Comparison of ENCODE assay signal across 27 cellular contexts in genomic region chr5:124696898-124697297, GRCh38. TPM values are rescaled to one million over a fixed set of nuclear protein-coding genes. Genes with fewer than 3 reads are reported as not detected.
A peak's percentile ranks its signal among the peaks of the same experiment; 100 is the strongest.
DNase-seq lines count a peak whose midpoint lies in the region; ATAC-seq and TF ChIP-seq lines count a peak whose summit lies in the region.
"Had no signal": no experiment of that assay in that cellular context is flagged by ENCODE, and none has a peak within 500 bp of the region (broad histone marks: within the 10 kb centered on the region; RNA-seq: fewer than 3 reads in every experiment).

No MANE protein-coding gene starts in this region.

- no peak overlapping the region for H3K4me3 ChIP-seq in left ventricle myocardium inferior
- no peak overlapping the region for H3K4me3 ChIP-seq in colonic mucosa
- H3K4me3 ChIP-seq: coronary artery, smooth muscle cell, thyroid gland had no signal

- no peak overlapping the region for H3K9ac ChIP-seq in colonic mucosa (ENCODE audit: low read depth in 2 of 2, low read length in 2 of 2)

- DNase-seq in left ventricle myocardium inferior (no peak), Right ventricle myocardium superior (no peak), colonic mucosa (no peak), neural crest cell (ENCODE audit: low read depth, low spot score) (no peak), HPDE6-E6E7 (ENCODE audit: extremely low spot score) (no peak), GM10266 (ENCODE audit: extremely low spot score) (no peak), occipital lobe (lab: John Stamatoyannopoulos, UW) (no peak)
- DNase-seq in stimulated activated CD4-positive, alpha-beta T cell treated with anti-CD3 and anti-CD28 coated beads, Interleukin-4, amount 100 ng/mL, for 24 hours, result no peak
- DNase-seq: activated CD4-positive, alpha-beta T cell treated with anti-CD3 and anti-CD28 coated beads for 1 hour; activated CD8-positive, alpha-beta T cell treated with anti-CD3 and anti-CD28 coated beads, Interleukin-2, amount 10 ng/mL, durations not matched to agents 7 days and 5 days; activated effector memory CD4-positive, alpha-beta T cell treated with anti-CD3 and anti-CD28 coated beads, Interleukin-2, amount 50 U/mL, for 16 hours; activated T-cell treated with anti-CD3 and anti-CD28 coated beads for 4 hours; AML-193; CD4-positive, alpha-beta memory T cell; endodermal cell; GOT3; kidney; NCI-H187; NCI-H526 treated with DMSO at 0.1 percent for 48 hours; nucleus accumbens; stimulated activated CD4-positive, alpha-beta T cell treated with anti-CD3 and anti-CD28 coated beads, Interleukin-2, amount 100 ng/mL, for 24 hours; thyroid gland had no signal

- H3K4me1 ChIP-seq in left ventricle myocardium inferior (peaks cover 47% of the 10 kb centered on the region), colonic mucosa (no peaks in the 10 kb centered on the region)

- intact Hi-C loops in left ventricle myocardium inferior (cut with micrococcal nuclease) (no loop called here), Right ventricle myocardium superior (cut with DNase I) (no loop called here), colonic mucosa (cut with DNase I) (no loop called here)

- peaks cover 80% of the 10 kb centered on the region for H3K4me1 Mint-ChIP-seq in neural crest cell
- H3K4me1 Mint-ChIP-seq: stimulated activated effector memory CD8-positive, alpha-beta T cell treated with anti-CD3 and anti-CD28 coated beads, Interleukin-12 subunit alpha, Interleukin-12 subunit beta, amount 100 ng/mL, for 72 hours had no signal

- H3K27ac ChIP-seq in left ventricle myocardium inferior (replicated peaks) (peak overlapping the region; percentile 66), colonic mucosa (peak overlapping the region; percentile 30)
- H3K27ac ChIP-seq: HL-60 had no signal

- H3K9me3 Mint-ChIP-seq in neural crest cell, result peaks cover 9% of the 10 kb centered on the region
- H3K9me3 Mint-ChIP-seq: endodermal cell; T-helper 1 cell treated with Interleukin-12 subunit alpha and Interleukin-12 subunit beta and Interleukin-4 antibody, amounts not matched to agents 30 μg/mL and 1 μg/mL, for 36 hours had no signal

- peak overlapping the region; percentile 9 for H3K4me3 Mint-ChIP-seq in neural crest cell
- H3K4me3 Mint-ChIP-seq: activated CD8-positive, alpha-beta T cell treated with anti-CD3 and anti-CD28 coated beads, Interleukin-2, amount 10 ng/mL, durations not matched to agents 7 days and 5 days; CD4-positive, alpha-beta memory T cell; endodermal cell; stimulated activated effector memory CD8-positive, alpha-beta T cell treated with anti-CD3 and anti-CD28 coated beads, Interleukin-12 subunit alpha, Interleukin-12 subunit beta, amount 100 ng/mL, for 72 hours; T-helper 1 cell treated with Interleukin-12 subunit alpha and Interleukin-12 subunit beta and Interleukin-4 antibody, amounts not matched to agents 30 μg/mL and 1 μg/mL, for 36 hours had no signal

- no peaks in the 10 kb centered on the region for H3K27me3 Mint-ChIP-seq in neural crest cell (ENCODE audit: low read depth)
- H3K27me3 Mint-ChIP-seq: CD4-positive, alpha-beta memory T cell had no signal

- no peaks in the 10 kb centered on the region for H3K27me3 ChIP-seq in left ventricle myocardium inferior (ENCODE audit: low read depth)
- H3K27me3 ChIP-seq in colonic mucosa, result no peaks in the 10 kb centered on the region
- H3K27me3 ChIP-seq: thyroid gland had no signal

- H3K36me3 Mint-ChIP-seq in neural crest cell (ENCODE audit: low read depth), result peaks cover 34% of the 10 kb centered on the region
- H3K36me3 Mint-ChIP-seq: CD4-positive, alpha-beta memory T cell; stimulated activated effector memory CD8-positive, alpha-beta T cell treated with anti-CD3 and anti-CD28 coated beads, Interleukin-12 subunit alpha, Interleukin-12 subunit beta, amount 100 ng/mL, for 72 hours had no signal

- H3K36me3 ChIP-seq in left ventricle myocardium inferior (peaks cover 9% of the 10 kb centered on the region), colonic mucosa (no peaks in the 10 kb centered on the region)
- H3K36me3 ChIP-seq: thyroid gland had no signal

- no peak overlapping the region for H3K27ac Mint-ChIP-seq in neural crest cell (ENCODE audit: unreplicated experiment)
- H3K27ac Mint-ChIP-seq: activated CD8-positive, alpha-beta T cell treated with anti-CD3 and anti-CD28 coated beads, Interleukin-2, amount 10 ng/mL, durations not matched to agents 7 days and 5 days; CD4-positive, alpha-beta memory T cell; stimulated activated effector memory CD8-positive, alpha-beta T cell treated with anti-CD3 and anti-CD28 coated beads, Interleukin-12 subunit alpha, Interleukin-12 subunit beta, amount 100 ng/mL, for 72 hours; T-helper 1 cell treated with Interleukin-12 subunit alpha and Interleukin-12 subunit beta and Interleukin-4 antibody, amounts not matched to agents 30 μg/mL and 1 μg/mL, for 36 hours had no signal

- no peak for ATAC-seq in Right ventricle myocardium superior (ENCODE audit: poor library complexity)
- ATAC-seq: activated CD8-positive, alpha-beta T cell treated with anti-CD3 and anti-CD28 coated beads, Interleukin-2, amount 10 ng/mL, durations not matched to agents 7 days and 5 days; stimulated activated effector memory CD8-positive, alpha-beta T cell treated with anti-CD3 and anti-CD28 coated beads, Interleukin-12 subunit alpha, Interleukin-12 subunit beta, amount 100 ng/mL, for 72 hours had no signal

- no peak for TF ChIP-seq CTCF in left ventricle myocardium inferior (IDR thresholded peaks at IDR 0.05; ENCODE audit: borderline replicate concordance)
- TF ChIP-seq CTCF in colonic mucosa (IDR thresholded peaks at IDR 0.05), result no peak
- TF ChIP-seq CTCF in neural crest cell (conservative IDR thresholded peaks at IDR 0.05), result no peak
- no peak for TF ChIP-seq CTCF in GM10266 (IDR thresholded peaks at IDR 0.05; ENCODE audit: control insufficient read depth, insufficient read depth, low read depth, missing control alignments)

- H3K9me3 ChIP-seq in left ventricle myocardium inferior (replicated peaks), result no peaks in the 10 kb centered on the region
- no peaks in the 10 kb centered on the region for H3K9me3 ChIP-seq in colonic mucosa
- H3K9me3 ChIP-seq: thyroid gland had no signal

RNA-seq across cellular contexts. Expression of gene ZNF608, which starts 49.5 kb away (rescaled TPM):
- total RNA-seq in left ventricle myocardium inferior, result 6.8 TPM
- total RNA-seq in Right ventricle myocardium superior, result 8.6 TPM
- 10 to 100 TPM; 14.6 to 20.0 TPM for total RNA-seq in colonic mucosa
- 106 and 107 TPM in 2 replicates for total RNA-seq in neural crest cell
- total RNA-seq in occipital lobe, result 95.6 TPM
- total RNA-seq: activated CD8-positive, alpha-beta T cell treated with anti-CD3 and anti-CD28 coated beads, Interleukin-2, amount 10 ng/mL, durations not matched to agents 7 days and 5 days; CD4-positive, alpha-beta memory T cell had no signal
